In genomic region chr3:136818851-136819783, GRCh38 we compare ENCODE assay signal across 8 cellular contexts. TPM values are rescaled to one million over a fixed set of nuclear protein-coding genes. Genes with fewer than 3 reads are reported as not detected.
DNase-seq lines count a peak whose midpoint lies in the region; ATAC-seq and TF ChIP-seq lines count a peak whose summit lies in the region.

SLC35G2 (plus strand) TSS chr3:136819126; CDS start chr3:136854461, 35,335 bp downstream.

- no peaks in the 10 kb centered on the region for H3K9me3 ChIP-seq in colonic mucosa
- peaks cover 0 to 17% (median 8%) of the 10 kb centered on the region in 8 donors for H3K9me3 ChIP-seq in spleen

- POLR2A ChIA-PET in WTC11 (lab: Charles Lee) = interaction anchor here (0.5 kb wide), 1 partner anchor 621 kb away, joined by 12 read pairs; no protein-coding TSS in a partner anchor

- peaks cover 24% of the 10 kb centered on the region for H3K4me1 Mint-ChIP-seq in WTC11

- no peak for TF ChIP-seq POLR2A in spleen (IDR thresholded peaks at IDR 0.05)

- peak within 1 kb of the TSS; percentile 87 for H3K4me3 Mint-ChIP-seq in WTC11

- H3K4me1 ChIP-seq in ACC112 (ENCODE audit: control insufficient read depth, insufficient read depth, low read length, unreplicated experiment) (peaks cover 16% of the 10 kb centered on the region), colonic mucosa (no peaks in the 10 kb centered on the region), spleen (peaks cover 3 to 28% (median 23%) of the 10 kb centered on the region in 6 donors)

- H3K79me2 ChIP-seq in ACC112 (ENCODE audit: control insufficient read depth, insufficient read depth, low read length, unreplicated experiment) = peaks cover 36% of the 10 kb centered on the region

- peak within 1 kb of the TSS; percentile 66 for H3K27ac ChIP-seq in ACC112 (ENCODE audit: low read depth, low read length)
- H3K27ac ChIP-seq in colonic mucosa = no peak within 1 kb of the TSS
- H3K27ac ChIP-seq in spleen = peak within 1 kb of the TSS; percentile 51 to 82 (median 68)

- H3K27ac Mint-ChIP-seq in WTC11 = peak within 1 kb of the TSS; percentile 54; the same call in 1 of the 2 replicates

- TF ChIP-seq CTCF in WTC11 (IDR thresholded peaks at IDR 0.05) (no peak), colonic mucosa (IDR thresholded peaks at IDR 0.05) (no peak), spleen (IDR thresholded peaks at IDR 0.05 in 8 of 11, conservative IDR thresholded peaks at IDR 0.05 in 3 of 11) (no peak)

- peaks cover 13% of the 10 kb centered on the region for H3K36me3 Mint-ChIP-seq in WTC11

- ATAC-seq in GM19043 (IDR thresholded peaks at IDR 0.05; ENCODE audit: low read depth, unreplicated experiment) (peak; percentile 34), WTC11 (peak; percentile 78), GM21381 (IDR thresholded peaks at IDR 0.05; ENCODE audit: unreplicated experiment) (no peak)

- CTCF ChIA-PET in WTC11 (lab: Charles Lee) = interaction anchor here (1.0 kb wide), 4 partner anchors 66 to 195 kb away, joined by 4 to 6 read pairs (median 4); partner anchors contain the start of gene STAG1

- WGBS in spleen, 5 donors = 1 to 2% (median 1%) methylated on average over 20 to 81 of the region's 81 CpGs

- H3K36me3 ChIP-seq in ACC112 (ENCODE audit: insufficient read depth, low read length) = peaks cover 4% of the 10 kb centered on the region
- H3K36me3 ChIP-seq in colonic mucosa = no peaks in the 10 kb centered on the region
- no peaks in the 10 kb centered on the region for H3K36me3 ChIP-seq in spleen

- H3K9ac ChIP-seq in colonic mucosa (ENCODE audit: low read depth in 2 of 2, low read length in 2 of 2) = peak within 1 kb of the TSS; percentile 39 to 40

- H3K9me3 Mint-ChIP-seq in WTC11 = peaks cover 18% of the 10 kb centered on the region

- H3K27me3 ChIP-seq in ACC112 (ENCODE audit: insufficient read depth, low read length) = no peaks in the 10 kb centered on the region
- peaks cover 21% of the 10 kb centered on the region for H3K27me3 ChIP-seq in colonic mucosa
- H3K27me3 ChIP-seq in spleen (replicated peaks in 1 of 7) = peaks cover 0 to 36% (median 23%) of the 10 kb centered on the region in 7 donors

- intact Hi-C loops in colonic mucosa (cut with DNase I) (no loop called here), spleen (cut with DNase I; ENCODE audit: low total_unique reads) (no loop called here)

- peak within 1 kb of the TSS; percentile 86 for H3K4me3 ChIP-seq in ACC112 (ENCODE audit: low read depth, low read length)
- H3K4me3 ChIP-seq in colonic mucosa = peak within 1 kb of the TSS; percentile 48
- peak within 1 kb of the TSS; percentile 48 to 82 (median 56) for H3K4me3 ChIP-seq in spleen

- DNase-seq in NCI-H146 (lab: John Stamatoyannopoulos, UW) (peak; percentile 97), WTC11 (ENCODE audit: low spot score) (peak; percentile 78), colonic mucosa (peak; percentile 22), kidney glomerular epithelial cell (lab: John Stamatoyannopoulos, UW) (peak; percentile 65), spleen (peak; percentile 83)

- H2AFZ ChIP-seq in ACC112 (ENCODE audit: low read length, unreplicated experiment) = peak within 1 kb of the TSS; percentile 84

- H3K27me3 Mint-ChIP-seq in WTC11 (ENCODE audit: low read depth) = peaks cover 31% of the 10 kb centered on the region

TF ChIP-seq in WTC11, 78 proteins besides CTCF, POLR2A, EP300 and RAD21 (continues in another document):
- TF ChIP-seq RELA (CRISPR knock-in tag; IDR thresholded peaks at IDR 0.05; ENCODE audit: borderline replicate concordance) (no peak; the same call in 1 of the 2 replicates), RORB (CRISPR knock-in tag; IDR thresholded peaks at IDR 0.05) (no peak), JUN (CRISPR knock-in tag; IDR thresholded peaks at IDR 0.05) (no peak), ZNF281 (CRISPR knock-in tag; IDR thresholded peaks at IDR 0.05) (no peak), SMAD4 (CRISPR knock-in tag; IDR thresholded peaks at IDR 0.05) (no peak), ZNF425 (CRISPR knock-in tag; conservative IDR thresholded peaks at IDR 0.05) (no peak)
- TF ChIP-seq, protein P1, sequence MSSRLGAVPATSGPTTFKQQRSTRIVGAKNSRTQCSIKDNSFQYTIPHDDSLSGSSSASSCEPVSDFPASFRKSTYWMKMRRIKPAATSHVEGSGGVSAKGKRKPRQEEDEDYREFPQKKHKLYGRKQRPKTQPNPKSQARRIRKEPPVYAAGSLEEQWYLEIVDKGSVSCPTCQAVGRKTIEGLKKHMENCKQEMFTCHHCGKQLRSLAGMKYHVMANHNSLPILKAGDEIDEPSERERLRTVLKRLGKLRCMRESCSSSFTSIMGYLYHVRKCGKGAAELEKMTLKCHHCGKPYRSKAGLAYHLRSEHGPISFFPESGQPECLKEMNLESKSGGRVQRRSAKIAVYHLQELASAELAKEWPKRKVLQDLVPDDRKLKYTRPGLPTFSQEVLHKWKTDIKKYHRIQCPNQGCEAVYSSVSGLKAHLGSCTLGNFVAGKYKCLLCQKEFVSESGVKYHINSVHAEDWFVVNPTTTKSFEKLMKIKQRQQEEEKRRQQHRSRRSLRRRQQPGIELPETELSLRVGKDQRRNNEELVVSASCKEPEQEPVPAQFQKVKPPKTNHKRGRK (CRISPR knock-in tag; IDR thresholded peaks at IDR 0.05; ENCODE audit: borderline replicate concordance) = no peak
- TF ChIP-seq, protein P2, sequence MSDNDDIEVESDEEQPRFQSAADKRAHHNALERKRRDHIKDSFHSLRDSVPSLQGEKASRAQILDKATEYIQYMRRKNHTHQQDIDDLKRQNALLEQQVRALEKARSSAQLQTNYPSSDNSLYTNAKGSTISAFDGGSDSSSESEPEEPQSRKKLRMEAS (CRISPR knock-in tag; IDR thresholded peaks at IDR 0.05) = peak; percentile 13; the same call in 1 of the 2 replicates
- TF ChIP-seq, protein P3, sequence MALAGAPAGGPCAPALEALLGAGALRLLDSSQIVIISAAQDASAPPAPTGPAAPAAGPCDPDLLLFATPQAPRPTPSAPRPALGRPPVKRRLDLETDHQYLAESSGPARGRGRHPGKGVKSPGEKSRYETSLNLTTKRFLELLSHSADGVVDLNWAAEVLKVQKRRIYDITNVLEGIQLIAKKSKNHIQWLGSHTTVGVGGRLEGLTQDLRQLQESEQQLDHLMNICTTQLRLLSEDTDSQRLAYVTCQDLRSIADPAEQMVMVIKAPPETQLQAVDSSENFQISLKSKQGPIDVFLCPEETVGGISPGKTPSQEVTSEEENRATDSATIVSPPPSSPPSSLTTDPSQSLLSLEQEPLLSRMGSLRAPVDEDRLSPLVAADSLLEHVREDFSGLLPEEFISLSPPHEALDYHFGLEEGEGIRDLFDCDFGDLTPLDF (CRISPR knock-in tag; IDR thresholded peaks at IDR 0.05) = no peak

RNA-seq across cellular contexts. Expression of gene SLC35G2, which starts in this region (rescaled TPM):
- total RNA-seq in WTC11 (2021) (3.3 to 3.6 TPM (median 3.6 TPM) in 3 replicates), colonic mucosa (1 to 10 TPM in 1 of 2 donors, under 1 TPM in 1; 0.74 to 1.2 TPM), spleen (1 to 10 TPM; 2.8 to 7.7 (median 4.1) TPM)
- polyA plus RNA-seq in spleen = 1 to 10 TPM; 1.1 to 2.1 (median 1.6) TPM

Comparison
In these comparisons a context has a peak if more than half of its experiments do, and no peak if none do; other contexts are left out.
1. DNase-seq: peak in every context shown above with its lines; median percentile 97 in NCI-H146; 83 in spleen; 78 in WTC11; 65 in kidney glomerular epithelial cell; 22 in colonic mucosa.